In the genomic region with DNA sequence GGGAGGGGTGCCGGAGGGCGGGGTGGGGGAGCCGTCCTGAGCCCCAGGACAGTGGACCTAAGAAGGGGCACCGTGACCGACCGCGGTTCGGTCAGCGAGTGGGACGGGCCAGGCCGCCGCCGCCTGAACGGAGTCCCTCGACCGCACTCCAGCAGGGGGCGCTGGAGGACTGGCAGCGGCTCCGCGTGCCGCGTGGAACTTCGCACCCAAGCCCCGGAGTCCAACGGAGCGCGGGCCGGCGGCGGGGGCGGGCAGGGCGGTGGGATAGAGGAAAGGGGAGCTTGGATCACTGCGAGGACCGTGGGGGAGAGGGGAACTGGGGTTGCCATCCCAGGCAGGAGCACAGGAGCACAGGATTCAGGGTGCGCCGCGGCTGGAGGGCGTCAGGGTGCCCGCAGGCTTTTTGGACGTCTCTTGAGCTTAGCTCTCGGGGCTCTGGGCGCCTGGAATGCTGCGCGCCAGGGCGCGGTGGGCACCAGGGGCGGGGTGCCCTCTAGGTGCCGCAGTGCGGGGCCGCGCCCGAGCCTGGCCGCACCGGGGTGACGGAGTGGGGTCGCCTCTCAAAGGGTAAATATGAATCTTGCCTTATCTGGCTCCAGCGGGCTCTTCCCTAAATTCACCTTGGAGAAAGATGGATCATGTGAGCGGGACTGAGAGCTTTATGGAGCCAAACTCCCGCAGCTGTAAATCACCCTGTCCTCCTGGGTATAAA, we compare ENCODE assay signal across 1 cellular context.
TF ChIP-seq lines count a peak whose summit lies in the region.

No MANE protein-coding gene starts in this region.

TF ChIP-seq in HepG2, 621 proteins besides CTCF, POLR2A, EP300 and RAD21 (continued from another document and continues in another):
- TF ChIP-seq, protein P1, sequence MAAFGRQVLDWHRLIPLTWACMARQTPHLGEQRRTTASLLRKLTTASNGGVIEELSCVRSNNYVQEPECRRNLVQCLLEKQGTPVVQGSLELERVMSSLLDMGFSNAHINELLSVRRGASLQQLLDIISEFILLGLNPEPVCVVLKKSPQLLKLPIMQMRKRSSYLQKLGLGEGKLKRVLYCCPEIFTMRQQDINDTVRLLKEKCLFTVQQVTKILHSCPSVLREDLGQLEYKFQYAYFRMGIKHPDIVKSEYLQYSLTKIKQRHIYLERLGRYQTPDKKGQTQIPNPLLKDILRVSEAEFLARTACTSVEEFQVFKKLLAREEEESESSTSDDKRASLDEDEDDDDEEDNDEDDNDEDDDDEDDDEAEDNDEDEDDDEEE (CRISPR knock-in tag; IDR thresholded peaks at IDR 0.05), result no peak
- TF ChIP-seq CBX1 (IDR thresholded peaks at IDR 0.05; ENCODE audit: low read depth) (no peak), KDM5A (IDR thresholded peaks at IDR 0.05; ENCODE audit: borderline replicate concordance, low read length) (no peak), TRAFD1 (CRISPR knock-in tag; IDR thresholded peaks at IDR 0.05; ENCODE audit: borderline replicate concordance) (no peak), ZNF274 (CRISPR knock-in tag; IDR thresholded peaks at IDR 0.05) (peak; percentile 81; the same call in 1 of the 2 replicates), ZNF530 (CRISPR knock-in tag; IDR thresholded peaks at IDR 0.05; ENCODE audit: low read depth) (no peak), RELA (CRISPR knock-in tag; IDR thresholded peaks at IDR 0.05) (no peak), MED8 (CRISPR knock-in tag; IDR thresholded peaks at IDR 0.05; ENCODE audit: insufficient replicate concordance) (no peak), HDAC1 (CRISPR knock-in tag; IDR thresholded peaks at IDR 0.05) (no peak; the same call in 1 of the 2 replicates), HMG20B (CRISPR knock-in tag; conservative IDR thresholded peaks at IDR 0.05) (no peak), RFXANK (CRISPR knock-in tag; IDR thresholded peaks at IDR 0.05) (no peak), FOXO1 (CRISPR knock-in tag; IDR thresholded peaks at IDR 0.05) (0 out of 2 replicates have a peak, but pooled peaks have one; percentile 38), RFX1 (IDR thresholded peaks at IDR 0.05) (no peak), HMGA1 (CRISPR knock-in tag; conservative IDR thresholded peaks at IDR 0.05) (no peak), ZNF790 (CRISPR knock-in tag; IDR thresholded peaks at IDR 0.05; ENCODE audit: borderline replicate concordance) (no peak), HOXD1 (CRISPR knock-in tag; IDR thresholded peaks at IDR 0.05) (peak; percentile 32; the same call in 1 of the 2 replicates), TOE1 (CRISPR knock-in tag; IDR thresholded peaks at IDR 0.05) (no peak; the same call in 1 of the 2 replicates), KDM4B (CRISPR knock-in tag; IDR thresholded peaks at IDR 0.05) (0 out of 2 replicates have a peak, but pooled peaks have one; percentile 52), GABPB1 (CRISPR knock-in tag; IDR thresholded peaks at IDR 0.05) (peak; percentile 67; the same call in 1 of the 2 replicates), GTF3A (CRISPR knock-in tag; conservative IDR thresholded peaks at IDR 0.05) (no peak), ZNF282 (IDR thresholded peaks at IDR 0.05; ENCODE audit: partially characterized antibody) (no peak), JUND (CRISPR knock-in tag; IDR thresholded peaks at IDR 0.05) (no peak), ZFP36 (IDR thresholded peaks at IDR 0.05; ENCODE audit: borderline replicate concordance, low read depth, low read length, partially characterized antibody) (no peak), ZNF354B (CRISPR knock-in tag; IDR thresholded peaks at IDR 0.05) (no peak), ZFP36L1 (CRISPR knock-in tag; IDR thresholded peaks at IDR 0.05) (peak; percentile 43; the same call in 1 of the 2 replicates), MLLT10 (CRISPR knock-in tag; IDR thresholded peaks at IDR 0.05) (no peak), TAF15 (IDR thresholded peaks at IDR 0.05; ENCODE audit: low read depth, low read length, poor library complexity, severe bottlenecking) (no peak), SALL1 (CRISPR knock-in tag; IDR thresholded peaks at IDR 0.05) (peak; percentile 84), ZC3H13 (CRISPR knock-in tag; IDR thresholded peaks at IDR 0.05) (no peak), MIXL1 (CRISPR knock-in tag; IDR thresholded peaks at IDR 0.05) (no peak), RARG (CRISPR knock-in tag; IDR thresholded peaks at IDR 0.05; ENCODE audit: low read depth) (no peak), ZNF251 (CRISPR knock-in tag; IDR thresholded peaks at IDR 0.05) (no peak), TP53 (CRISPR knock-in tag; conservative IDR thresholded peaks at IDR 0.05) (no peak), MEIS1 (CRISPR knock-in tag; IDR thresholded peaks at IDR 0.05; ENCODE audit: borderline replicate concordance) (no peak), ZNF616 (CRISPR knock-in tag; IDR thresholded peaks at IDR 0.05; ENCODE audit: low read depth) (peak; percentile 90), NFYB (CRISPR knock-in tag; IDR thresholded peaks at IDR 0.05) (no peak), ZNF644 (CRISPR knock-in tag; IDR thresholded peaks at IDR 0.05; ENCODE audit: low read depth) (no peak), GTF2F1 (IDR thresholded peaks at IDR 0.05; ENCODE audit: low read length) (no peak), ZNF260 (CRISPR knock-in tag; IDR thresholded peaks at IDR 0.05; ENCODE audit: borderline replicate concordance, low read depth) (no peak)
- TF ChIP-seq, protein P2, sequence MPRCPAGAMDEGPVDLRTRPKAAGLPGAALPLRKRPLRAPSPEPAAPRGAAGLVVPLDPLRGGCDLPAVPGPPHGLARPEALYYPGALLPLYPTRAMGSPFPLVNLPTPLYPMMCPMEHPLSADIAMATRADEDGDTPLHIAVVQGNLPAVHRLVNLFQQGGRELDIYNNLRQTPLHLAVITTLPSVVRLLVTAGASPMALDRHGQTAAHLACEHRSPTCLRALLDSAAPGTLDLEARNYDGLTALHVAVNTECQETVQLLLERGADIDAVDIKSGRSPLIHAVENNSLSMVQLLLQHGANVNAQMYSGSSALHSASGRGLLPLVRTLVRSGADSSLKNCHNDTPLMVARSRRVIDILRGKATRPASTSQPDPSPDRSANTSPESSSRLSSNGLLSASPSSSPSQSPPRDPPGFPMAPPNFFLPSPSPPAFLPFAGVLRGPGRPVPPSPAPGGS (CRISPR knock-in tag; IDR thresholded peaks at IDR 0.05), result peak; percentile 45; the same call in 1 of the 2 replicates
- TF ChIP-seq, protein P3, sequence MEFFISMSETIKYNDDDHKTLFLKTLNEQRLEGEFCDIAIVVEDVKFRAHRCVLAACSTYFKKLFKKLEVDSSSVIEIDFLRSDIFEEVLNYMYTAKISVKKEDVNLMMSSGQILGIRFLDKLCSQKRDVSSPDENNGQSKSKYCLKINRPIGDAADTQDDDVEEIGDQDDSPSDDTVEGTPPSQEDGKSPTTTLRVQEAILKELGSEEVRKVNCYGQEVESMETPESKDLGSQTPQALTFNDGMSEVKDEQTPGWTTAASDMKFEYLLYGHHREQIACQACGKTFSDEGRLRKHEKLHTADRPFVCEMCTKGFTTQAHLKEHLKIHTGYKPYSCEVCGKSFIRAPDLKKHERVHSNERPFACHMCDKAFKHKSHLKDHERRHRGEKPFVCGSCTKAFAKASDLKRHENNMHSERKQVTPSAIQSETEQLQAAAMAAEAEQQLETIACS (CRISPR knock-in tag; IDR thresholded peaks at IDR 0.05), result no peak
- TF ChIP-seq, protein P4, sequence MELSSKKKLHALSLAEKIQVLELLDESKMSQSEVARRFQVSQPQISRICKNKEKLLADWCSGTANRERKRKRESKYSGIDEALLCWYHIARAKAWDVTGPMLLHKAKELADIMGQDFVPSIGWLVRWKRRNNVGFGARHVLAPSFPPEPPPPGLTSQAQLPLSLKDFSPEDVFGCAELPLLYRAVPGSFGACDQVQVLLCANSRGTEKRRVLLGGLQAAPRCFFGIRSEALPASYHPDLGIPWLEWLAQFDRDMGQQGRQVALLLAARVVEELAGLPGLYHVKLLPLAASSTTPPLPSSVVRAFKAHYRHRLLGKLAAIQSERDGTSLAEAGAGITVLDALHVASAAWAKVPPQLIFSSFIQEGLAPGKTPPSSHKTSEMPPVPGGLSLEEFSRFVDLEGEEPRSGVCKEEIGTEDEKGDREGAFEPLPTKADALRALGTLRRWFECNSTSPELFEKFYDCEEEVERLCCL (CRISPR knock-in tag; IDR thresholded peaks at IDR 0.05; ENCODE audit: borderline replicate concordance), result no peak
- TF ChIP-seq, protein P5, sequence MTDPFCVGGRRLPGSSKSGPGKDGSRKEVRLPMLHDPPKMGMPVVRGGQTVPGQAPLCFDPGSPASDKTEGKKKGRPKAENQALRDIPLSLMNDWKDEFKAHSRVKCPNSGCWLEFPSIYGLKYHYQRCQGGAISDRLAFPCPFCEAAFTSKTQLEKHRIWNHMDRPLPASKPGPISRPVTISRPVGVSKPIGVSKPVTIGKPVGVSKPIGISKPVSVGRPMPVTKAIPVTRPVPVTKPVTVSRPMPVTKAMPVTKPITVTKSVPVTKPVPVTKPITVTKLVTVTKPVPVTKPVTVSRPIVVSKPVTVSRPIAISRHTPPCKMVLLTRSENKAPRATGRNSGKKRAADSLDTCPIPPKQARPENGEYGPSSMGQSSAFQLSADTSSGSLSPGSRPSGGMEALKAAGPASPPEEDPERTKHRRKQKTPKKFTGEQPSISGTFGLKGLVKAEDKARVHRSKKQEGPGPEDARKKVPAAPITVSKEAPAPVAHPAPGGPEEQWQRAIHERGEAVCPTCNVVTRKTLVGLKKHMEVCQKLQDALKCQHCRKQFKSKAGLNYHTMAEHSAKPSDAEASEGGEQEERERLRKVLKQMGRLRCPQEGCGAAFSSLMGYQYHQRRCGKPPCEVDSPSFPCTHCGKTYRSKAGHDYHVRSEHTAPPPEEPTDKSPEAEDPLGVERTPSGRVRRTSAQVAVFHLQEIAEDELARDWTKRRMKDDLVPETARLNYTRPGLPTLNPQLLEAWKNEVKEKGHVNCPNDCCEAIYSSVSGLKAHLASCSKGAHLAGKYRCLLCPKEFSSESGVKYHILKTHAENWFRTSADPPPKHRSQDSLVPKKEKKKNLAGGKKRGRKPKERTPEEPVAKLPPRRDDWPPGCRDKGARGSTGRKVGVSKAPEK (CRISPR knock-in tag; IDR thresholded peaks at IDR 0.05; ENCODE audit: borderline replicate concordance), result no peak
- TF ChIP-seq, protein P6, sequence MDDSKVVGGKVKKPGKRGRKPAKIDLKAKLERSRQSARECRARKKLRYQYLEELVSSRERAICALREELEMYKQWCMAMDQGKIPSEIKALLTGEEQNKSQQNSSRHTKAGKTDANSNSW (CRISPR knock-in tag; IDR thresholded peaks at IDR 0.05; ENCODE audit: borderline replicate concordance), result no peak
- TF ChIP-seq, protein P7, sequence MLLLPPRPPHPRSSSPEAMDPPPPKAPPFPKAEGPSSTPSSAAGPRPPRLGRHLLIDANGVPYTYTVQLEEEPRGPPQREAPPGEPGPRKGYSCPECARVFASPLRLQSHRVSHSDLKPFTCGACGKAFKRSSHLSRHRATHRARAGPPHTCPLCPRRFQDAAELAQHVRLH (CRISPR knock-in tag; IDR thresholded peaks at IDR 0.05; ENCODE audit: borderline replicate concordance, low read depth), result peak; percentile 83; the same call in 1 of the 2 replicates
